In the genomic region with DNA sequence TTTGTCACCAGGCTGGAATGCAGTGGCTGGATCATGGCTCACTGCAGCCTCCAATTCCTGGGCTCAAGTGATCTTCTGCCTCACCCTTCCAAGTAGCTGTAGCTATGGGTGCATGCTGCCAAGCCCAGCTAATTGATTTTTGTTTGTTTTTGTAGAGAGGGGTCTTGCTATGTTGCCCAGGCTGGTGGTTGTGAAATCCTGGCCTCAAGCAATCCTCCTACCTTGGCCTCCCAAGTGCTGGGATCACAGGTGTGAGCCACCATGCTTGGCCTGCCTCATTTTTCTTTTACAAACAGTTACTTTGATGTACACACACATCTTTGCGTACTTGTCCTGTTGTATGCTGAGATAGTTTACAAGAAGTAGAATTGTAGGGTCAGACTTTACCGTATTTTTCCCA, we compare ENCODE assay signal across 1 cellular context.
TF ChIP-seq lines count a peak whose summit lies in the region.

No MANE protein-coding gene starts in this region.

TF ChIP-seq in H1, 55 proteins besides CTCF, POLR2A, EP300 and RAD21:
- no peak for TF ChIP-seq SIRT6 (IDR thresholded peaks at IDR 0.05; ENCODE audit: low read length)
- TF ChIP-seq YY1 (IDR thresholded peaks at IDR 0.05; ENCODE audit: low read depth, low read length): no peak
- TF ChIP-seq NANOG (IDR thresholded peaks at IDR 0.05; ENCODE audit: insufficient read depth, low read depth, low read length, poor library complexity, severe bottlenecking): no peak
- TF ChIP-seq RFX5 (IDR thresholded peaks at IDR 0.05; ENCODE audit: borderline replicate concordance, low read depth, low read length): no peak
- TF ChIP-seq, protein P1, sequence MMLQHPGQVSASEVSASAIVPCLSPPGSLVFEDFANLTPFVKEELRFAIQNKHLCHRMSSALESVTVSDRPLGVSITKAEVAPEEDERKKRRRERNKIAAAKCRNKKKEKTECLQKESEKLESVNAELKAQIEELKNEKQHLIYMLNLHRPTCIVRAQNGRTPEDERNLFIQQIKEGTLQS (IDR thresholded peaks at IDR 0.05; ENCODE audit: insufficient read depth, low read depth, low read length): no peak
- no peak for TF ChIP-seq CHD2 (IDR thresholded peaks at IDR 0.05; ENCODE audit: low read length)
- TF ChIP-seq ZNF274 (IDR thresholded peaks at IDR 0.05; ENCODE audit: borderline replicate concordance, extremely low read depth, low read length): no peak
- TF ChIP-seq CEBPB (IDR thresholded peaks at IDR 0.05; ENCODE audit: low read depth, low read length): no peak
- TF ChIP-seq RXRA (IDR thresholded peaks at IDR 0.05; ENCODE audit: insufficient read depth, low read depth, low read length): no peak
- no peak for TF ChIP-seq SAP30 (IDR thresholded peaks at IDR 0.05; ENCODE audit: insufficient read depth, insufficient replicate concordance, low read length)
- no peak for TF ChIP-seq TCF12 (IDR thresholded peaks at IDR 0.05; ENCODE audit: low read depth, low read length)
- TF ChIP-seq TAF1 (IDR thresholded peaks at IDR 0.05; ENCODE audit: low read depth, low read length): no peak
- no peak for TF ChIP-seq RBBP5 (IDR thresholded peaks at IDR 0.05; ENCODE audit: borderline replicate concordance, low read depth, low read length)
- no peak for TF ChIP-seq FOSL1 (IDR thresholded peaks at IDR 0.05; ENCODE audit: insufficient read depth, low read depth, low read length)
- no peak for TF ChIP-seq SP2 (IDR thresholded peaks at IDR 0.05; ENCODE audit: low read length)
